In genomic region chr11:112903310-112903709, GRCh38 we compare ENCODE assay signal across 18 cellular contexts. TPM values are rescaled to one million over a fixed set of nuclear protein-coding genes. Genes with fewer than 3 reads are reported as not detected.
A peak's percentile ranks its signal among the peaks of the same experiment; 100 is the strongest.
DNase-seq lines count a peak whose midpoint lies in the region; ATAC-seq and TF ChIP-seq lines count a peak whose summit lies in the region.
"Had no signal": no experiment of that assay in that cellular context is flagged by ENCODE, and none has a peak within 500 bp of the region (broad histone marks: within the 10 kb centered on the region; RNA-seq: fewer than 3 reads in every experiment).

No MANE protein-coding gene starts in this region.

- H3K27ac Mint-ChIP-seq in endodermal cell, result no peak overlapping the region
- H3K27ac Mint-ChIP-seq: activated CD8-positive, alpha-beta T cell treated with anti-CD3 and anti-CD28 coated beads for 36 hours; activated naive CD8-positive, alpha-beta T cell treated with anti-CD3 and anti-CD28 coated beads for 36 hours; naive B cell had no signal

- peaks cover 3% of the 10 kb centered on the region for H3K4me1 Mint-ChIP-seq in endodermal cell
- H3K4me1 Mint-ChIP-seq: activated naive CD8-positive, alpha-beta T cell treated with anti-CD3 and anti-CD28 coated beads for 36 hours; naive B cell had no signal

- H3K4me1 ChIP-seq in uterus (peaks cover 0 to 5% of the 10 kb centered on the region in 2 donors), endodermal cell (ENCODE audit: control insufficient read depth, insufficient read depth, low read length) (no peaks in the 10 kb centered on the region)

- DNase-seq in NCI-H748 (lab: John Stamatoyannopoulos, UW; ENCODE audit: unreplicated experiment) (peak; percentile 4), NCI-H748 treated with DMSO at 0.1 percent for 48 hours (lab: John Stamatoyannopoulos, UW) (no peak), anterior cingulate cortex (lab: John Stamatoyannopoulos, UW) (peak in 42 of 58 donors; percentile 5 to 92 (median 50)), medulla oblongata (ENCODE audit: extremely low spot score) (peak; percentile 95), uterus (no peak), foreskin fibroblast (no peak), endodermal cell (no peak)
- DNase-seq: activated CD8-positive, alpha-beta T cell treated with anti-CD3 and anti-CD28 coated beads for 36 hours; activated naive CD8-positive, alpha-beta T cell treated with anti-CD3 and anti-CD28 coated beads for 36 hours; activated T-cell treated with anti-CD3 and anti-CD28 coated beads, Interleukin-2, amount 50 U/mL, for 48 hours; effector CD8-positive, alpha-beta T cell; naive B cell; NCI-H1436; psoas muscle; stimulated activated naive CD4-positive, alpha-beta T cell treated with Interleukin-2 at 50 U/mL for 16 hours; SW 1271; WERI-Rb-1 had no signal

- H3K27me3 Mint-ChIP-seq in endodermal cell (ENCODE audit: insufficient read depth), result peaks cover 13% of the 10 kb centered on the region
- H3K27me3 Mint-ChIP-seq: activated CD8-positive, alpha-beta T cell treated with anti-CD3 and anti-CD28 coated beads for 36 hours; activated naive CD8-positive, alpha-beta T cell treated with anti-CD3 and anti-CD28 coated beads for 36 hours had no signal

- H3K36me3 ChIP-seq in uterus, result no peaks in the 10 kb centered on the region
- no peaks in the 10 kb centered on the region for H3K36me3 ChIP-seq in endodermal cell (ENCODE audit: control insufficient read depth, insufficient read depth, low read length)
- H3K36me3 ChIP-seq: WERI-Rb-1 had no signal

- H3K27me3 ChIP-seq in uterus, result no peaks in the 10 kb centered on the region
- no peaks in the 10 kb centered on the region for H3K27me3 ChIP-seq in endodermal cell (ENCODE audit: control insufficient read depth, insufficient read depth, low read length, poor library complexity, severe bottlenecking)

- no peak overlapping the region for H3K9ac ChIP-seq in endodermal cell (ENCODE audit: extremely low read depth, low read length, poor library complexity, severe bottlenecking)

- H3K9me3 Mint-ChIP-seq in endodermal cell, result no peaks in the 10 kb centered on the region
- H3K9me3 Mint-ChIP-seq: activated CD8-positive, alpha-beta T cell treated with anti-CD3 and anti-CD28 coated beads for 36 hours; activated naive CD8-positive, alpha-beta T cell treated with anti-CD3 and anti-CD28 coated beads for 36 hours had no signal

- TF ChIP-seq POLR2A in uterus (IDR thresholded peaks at IDR 0.05), result no peak

- intact Hi-C loops in uterus (cut with DNase I; ENCODE audit: low total_unique reads), result no loop called here

- H3K27ac ChIP-seq in uterus (peak overlapping the region; percentile 62 to 74), endodermal cell (ENCODE audit: low read depth, low read length) (no peak overlapping the region)
- H3K27ac ChIP-seq: psoas muscle, WERI-Rb-1 had no signal

- no peak overlapping the region for H3K4me3 ChIP-seq in uterus
- no peak overlapping the region for H3K4me3 ChIP-seq in foreskin fibroblast (ENCODE audit: low read depth in 1 of 2, low read length in 2 of 2)
- H3K4me3 ChIP-seq in endodermal cell (ENCODE audit: low read length), result no peak overlapping the region
- H3K4me3 ChIP-seq: psoas muscle had no signal

- no peak overlapping the region for H3K4me3 Mint-ChIP-seq in endodermal cell
- H3K4me3 Mint-ChIP-seq: activated CD8-positive, alpha-beta T cell treated with anti-CD3 and anti-CD28 coated beads for 36 hours; activated naive CD8-positive, alpha-beta T cell treated with anti-CD3 and anti-CD28 coated beads for 36 hours; naive B cell had no signal

- no peak for ATAC-seq in GM19467 (IDR thresholded peaks at IDR 0.05; ENCODE audit: unreplicated experiment)
- ATAC-seq: activated CD8-positive, alpha-beta T cell treated with anti-CD3 and anti-CD28 coated beads for 36 hours; psoas muscle had no signal

- TF ChIP-seq CTCF in uterus (IDR thresholded peaks at IDR 0.05) (no peak), foreskin fibroblast (IDR thresholded peaks at IDR 0.05; ENCODE audit: low read depth, low read length) (no peak), endodermal cell (conservative IDR thresholded peaks at IDR 0.05) (no peak)

- H3K9me3 ChIP-seq in uterus, result no peaks in the 10 kb centered on the region
- H3K9me3 ChIP-seq in endodermal cell (ENCODE audit: control insufficient read depth, low read length), result no peaks in the 10 kb centered on the region
- H3K9me3 ChIP-seq: psoas muscle had no signal

- no peaks in the 10 kb centered on the region for H3K36me3 Mint-ChIP-seq in endodermal cell (ENCODE audit: low read depth)
- H3K36me3 Mint-ChIP-seq: activated naive CD8-positive, alpha-beta T cell treated with anti-CD3 and anti-CD28 coated beads for 36 hours; naive B cell had no signal

- WGBS in endodermal cell (ENCODE audit: insufficient coverage in 1 of 2, insufficient read length in 1 of 2), 2 experiments, result 86 to 95% methylated on average over 1 to 4 of the region's 4 CpGs

RNA-seq across cellular contexts. Expression of gene NCAM1, which starts 57.9 kb away (rescaled TPM):
- total RNA-seq in uterus (100 to 1,000 TPM in 3 of 4 donors, 10 to 100 TPM in 1; 54.4 to 210 (median 171) TPM), endodermal cell (1 to 10 TPM; 1.6 to 2.9 TPM)
- 80.8 TPM for polyA plus RNA-seq in endodermal cell (2013, experiment 1 of 2)
- polyA plus RNA-seq in endodermal cell (2013, experiment 2 of 2), result 75.8 TPM

Comparison
In these comparisons a context has a peak if more than half of its experiments do, and no peak if none do; other contexts are left out.
1. DNase-seq: peak in NCI-H748 (single experiment), anterior cingulate cortex (42 of 58) and medulla oblongata (single experiment); none in NCI-H748 treated with DMSO at 0.1 percent for 48 hours (single experiment), uterus (0 of 2), foreskin fibroblast (0 of 2) and endodermal cell (single experiment).
2. RNA of gene NCAM1, which starts 57.9 kb away (total RNA-seq): 54.4 to 210 TPM in uterus; 1.6 to 2.9 TPM in endodermal cell; every median in the first group is over 10 times any median in the second.